24 cellular contexts compared by ENCODE assay signal in genomic region chr15:79820176-79820575, GRCh38.
DNase-seq lines count a peak whose midpoint lies in the region; ATAC-seq, FAIRE-seq and TF ChIP-seq lines count a peak whose summit lies in the region.
"Had no signal": no experiment of that assay in that cellular context is flagged by ENCODE, and none has a peak within 500 bp of the region (broad histone marks: within the 10 kb centered on the region; RNA-seq: fewer than 3 reads in every experiment).

No MANE protein-coding gene starts in this region.

- no peak overlapping the region for H2AFZ ChIP-seq in K562 (ENCODE audit: low read depth, low read length)

- DNase-seq in A549 (ENCODE audit: low read depth in 1 of 2, low spot score in 1 of 2) (no peak), K562 (ENCODE audit: extremely low read depth in 1 of 4, low spot score in 3 of 4) (no peak), endodermal cell (no peak), GDM1 (lab: John Stamatoyannopoulos, UW) (no peak), DMS53 treated with DMSO at 0.1 percent for 48 hours (lab: John Stamatoyannopoulos, UW; ENCODE audit: unreplicated experiment) (no peak), ureter (ENCODE audit: low spot score) (no peak)
- DNase-seq: 8988T; AML-193; Caco-2; Calu3; CD4-positive, alpha-beta T cell; CD8-positive, alpha-beta T cell; DMS79; DND-41; EL; GF-D8 had no signal

- peak; percentile 91 for FAIRE-seq in A549 (lab: Jason Lieb, UNC)
- FAIRE-seq in K562 (lab: Jason Lieb, UNC), result no peak
- FAIRE-seq: A204.1, D721Med, GM12891, GM19239 had no signal

- peaks cover 15% of the 10 kb centered on the region for H3K36me3 Mint-ChIP-seq in endodermal cell (ENCODE audit: low read depth)
- H3K36me3 Mint-ChIP-seq: CD8-positive, alpha-beta T cell had no signal

- H3K4me1 ChIP-seq in A549, result no peaks in the 10 kb centered on the region
- no peaks in the 10 kb centered on the region for H3K4me1 ChIP-seq in HEK293 (ENCODE audit: control insufficient read depth, insufficient read depth, low read length)
- H3K4me1 ChIP-seq in K562 (replicated peaks in 1 of 2; ENCODE audit: control insufficient read depth in 2 of 2, insufficient read depth in 2 of 2, low read length in 2 of 2), result no peaks in the 10 kb centered on the region; a peak in 2 of 5 replicates
- H3K4me1 ChIP-seq in endodermal cell (ENCODE audit: control insufficient read depth, insufficient read depth, low read length), result peaks cover 7% of the 10 kb centered on the region
- H3K4me1 ChIP-seq: BLaER1 treated with 17β-estradiol and CSF1 and Interleukin-3, amounts not matched to agents 10 nM and 100 nM; Caco-2 had no signal

- intact Hi-C loops in K562 (cut with micrococcal nuclease), result no loop called here

- H3K4me3 ChIP-seq in A549 (no peak overlapping the region), HEK293 (ENCODE audit: low read depth, low read length) (no peak overlapping the region), K562 (no peak overlapping the region), endodermal cell (ENCODE audit: low read length) (peak overlapping the region; percentile 23)
- H3K4me3 ChIP-seq: BLaER1 treated with 17β-estradiol and CSF1 and Interleukin-3, amounts not matched to agents 10 nM and 100 nM had no signal

- no peaks in the 10 kb centered on the region for H3K27me3 Mint-ChIP-seq in endodermal cell (ENCODE audit: insufficient read depth)
- H3K27me3 Mint-ChIP-seq: B cell; CD4-positive, alpha-beta T cell had no signal

- H3K9me3 Mint-ChIP-seq in endodermal cell, result peaks cover 24% of the 10 kb centered on the region

- H3K27ac ChIP-seq in A549 (no peak overlapping the region), HEK293 (ENCODE audit: extremely low read depth, low read depth, low read length) (no peak overlapping the region), K562 (ENCODE audit: extremely low read depth, low read depth, low read length) (no peak overlapping the region), endodermal cell (ENCODE audit: low read depth, low read length) (no peak overlapping the region)
- H3K27ac ChIP-seq: BLaER1 treated with 17β-estradiol and CSF1 and Interleukin-3, amounts not matched to agents 10 nM and 100 nM; C4-2B had no signal

- H3K36me3 ChIP-seq in HEK293 (ENCODE audit: control insufficient read depth in 2 of 2, insufficient read depth in 1 of 2, low read length in 2 of 2) (no peaks in the 10 kb centered on the region; a peak in 1 of 3 replicates), K562 (ENCODE audit: control insufficient read depth, insufficient read depth, low read length) (no peaks in the 10 kb centered on the region), endodermal cell (ENCODE audit: control insufficient read depth, insufficient read depth, low read length) (no peaks in the 10 kb centered on the region)
- H3K36me3 ChIP-seq: BLaER1 treated with 17β-estradiol and CSF1 and Interleukin-3, amounts not matched to agents 10 nM and 100 nM had no signal

- no peak for TF ChIP-seq EP300 in A549 (IDR thresholded peaks at IDR 0.05)
- TF ChIP-seq EP300 in K562 (IDR thresholded peaks at IDR 0.05; ENCODE audit: low read length), result no peak

- in situ Hi-C loops in K562 (cut with MboI), result no loop called here

- TF ChIP-seq POLR2A in A549 (IDR thresholded peaks at IDR 0.05; ENCODE audit: low read length) (no peak), K562 (conservative IDR thresholded peaks at IDR 0.05) (no peak)

- H3K4me1 Mint-ChIP-seq in endodermal cell, result peaks cover 12% of the 10 kb centered on the region
- H3K4me1 Mint-ChIP-seq: B cell had no signal

- H3K9ac ChIP-seq in K562 (ENCODE audit: insufficient read depth in 1 of 2, low read depth in 2 of 2, low read length in 2 of 2) (no peak overlapping the region), endodermal cell (ENCODE audit: extremely low read depth, low read length, poor library complexity, severe bottlenecking) (no peak overlapping the region)
- H3K9ac ChIP-seq: BLaER1 treated with 17β-estradiol and CSF1 and Interleukin-3, amounts not matched to agents 10 nM and 100 nM had no signal

- POLR2A ChIA-PET in A549 (lab: Yijun Ruan, JAX) (no interaction called here), HEK293 (lab: Yijun Ruan, JAX) (no interaction called here), K562 (lab: Yijun Ruan, JAX) (no interaction called here)

- no peak overlapping the region for H3K4me2 ChIP-seq in A549
- no peak overlapping the region for H3K4me2 ChIP-seq in K562 (ENCODE audit: insufficient read depth, low read length)
- H3K4me2 ChIP-seq: BLaER1 treated with 17β-estradiol and CSF1 and Interleukin-3, amounts not matched to agents 10 nM and 100 nM had no signal

- no peaks in the 10 kb centered on the region for H3K79me2 ChIP-seq in K562 (ENCODE audit: control insufficient read depth, insufficient read depth, low read length)

- TF ChIP-seq RAD21 in A549 (conservative IDR thresholded peaks at IDR 0.05 in 1 of 2, IDR thresholded peaks at IDR 0.05 in 1 of 2) (no peak), K562 (CRISPR knock-in tag; conservative IDR thresholded peaks at IDR 0.05 in 1 of 2, IDR thresholded peaks at IDR 0.05 in 1 of 2) (no peak)

- H3K27me3 ChIP-seq in K562 (ENCODE audit: control insufficient read depth in 2 of 2, insufficient read depth in 2 of 2, low read length in 2 of 2) (peaks cover 2 to 16% of the 10 kb centered on the region in 2 experiments), endodermal cell (ENCODE audit: control insufficient read depth, insufficient read depth, low read length, poor library complexity, severe bottlenecking) (no peaks in the 10 kb centered on the region)
- H3K27me3 ChIP-seq: BLaER1 treated with 17β-estradiol and CSF1 and Interleukin-3, amounts not matched to agents 10 nM and 100 nM had no signal

- no peak overlapping the region for H3K27ac Mint-ChIP-seq in endodermal cell
- H3K27ac Mint-ChIP-seq: B cell; CD4-positive, alpha-beta T cell; CD8-positive, alpha-beta T cell had no signal

- H3K9me3 ChIP-seq in A549 (peaks cover 6% of the 10 kb centered on the region; the same call in 1 of the 3 replicates), HEK293 (ENCODE audit: control insufficient read depth, insufficient read depth, low read depth, low read length) (no peaks in the 10 kb centered on the region; the same call in 1 of the 2 replicates), K562 (replicated peaks; ENCODE audit: control insufficient read depth, insufficient read depth, low read depth, low read length) (no peaks in the 10 kb centered on the region), endodermal cell (ENCODE audit: control insufficient read depth, low read length) (peaks cover 20% of the 10 kb centered on the region)

- H3K9me1 ChIP-seq in K562 (ENCODE audit: control insufficient read depth, insufficient read depth, low read length), result no peaks in the 10 kb centered on the region

- TF ChIP-seq CTCF in A549 (IDR thresholded peaks at IDR 0.05) (no peak), HEK293 (tag by site-specific recombination; IDR thresholded peaks at IDR 0.05) (no peak), K562 (IDR thresholded peaks at IDR 0.05 in 2 of 3, conservative IDR thresholded peaks at IDR 0.05 in 1 of 3; ENCODE audit: insufficient read depth in 2 of 3, low read depth in 1 of 3, low read length in 3 of 3) (no peak), endodermal cell (conservative IDR thresholded peaks at IDR 0.05) (no peak)

- H3K4me3 Mint-ChIP-seq in endodermal cell, result no peak overlapping the region
- H3K4me3 Mint-ChIP-seq: B cell; CD4-positive, alpha-beta T cell; CD8-positive, alpha-beta T cell had no signal

- CTCF ChIA-PET in A549 (lab: Yijun Ruan, JAX), result no interaction called here
- CTCF ChIA-PET in HEK293 (lab: Yijun Ruan, JAX), result no interaction called here
- CTCF ChIA-PET in K562 (lab: Yijun Ruan, JAX; ENCODE audit: low intra/inter-chr PET ratio), result no interaction called here

- H4K20me1 ChIP-seq in K562 (replicated peaks; ENCODE audit: control insufficient read depth, insufficient read depth, low read length), result no peaks in the 10 kb centered on the region
- H4K20me1 ChIP-seq: BLaER1 treated with 17β-estradiol and CSF1 and Interleukin-3, amounts not matched to agents 10 nM and 100 nM had no signal

- no peak for ATAC-seq in A549
- ATAC-seq in K562, result no peak
- ATAC-seq: CD8-positive, alpha-beta T cell had no signal

- BruUV-seq in K562 (replicated peaks; lab: Mats Ljungman, UMichigan), result no TSS peak

TF ChIP-seq in A549, 52 proteins besides CTCF, POLR2A, EP300 and RAD21:
- TF ChIP-seq USF2 (IDR thresholded peaks at IDR 0.05), result no peak
- TF ChIP-seq KDM1A (IDR thresholded peaks at IDR 0.05; ENCODE audit: low read depth), result peak; percentile 45; the same call in 1 of the 2 replicates

TF ChIP-seq in HEK293, 187 proteins besides CTCF, POLR2A, EP300 and RAD21 (continues in another document):
- TF ChIP-seq ZNF654 (tag by site-specific recombination; IDR thresholded peaks at IDR 0.05; ENCODE audit: low read depth) (no peak), ZNF146 (tag by site-specific recombination; IDR thresholded peaks at IDR 0.05) (peak; percentile 75)

TF ChIP-seq in K562, 482 proteins besides CTCF, POLR2A, EP300 and RAD21 (continues in another document):
- no peak for TF ChIP-seq ZNF324 (CRISPR knock-in tag; IDR thresholded peaks at IDR 0.05)
- no peak for TF ChIP-seq ZNF76 (CRISPR knock-in tag; IDR thresholded peaks at IDR 0.05; ENCODE audit: borderline replicate concordance)
- no peak for TF ChIP-seq CBFA2T3 (IDR thresholded peaks at IDR 0.05)
- no peak for TF ChIP-seq JUN (IDR thresholded peaks at IDR 0.05; ENCODE audit: borderline replicate concordance, low read depth, low read length)
- no peak for TF ChIP-seq JUN (CRISPR knock-in tag; IDR thresholded peaks at IDR 0.05; ENCODE audit: borderline replicate concordance)
- no peak for TF ChIP-seq MECOM (CRISPR knock-in tag; IDR thresholded peaks at IDR 0.05)
- no peak for TF ChIP-seq ELK3 (CRISPR knock-in tag; IDR thresholded peaks at IDR 0.05)
- TF ChIP-seq ZBTB26 (CRISPR knock-in tag; IDR thresholded peaks at IDR 0.05), result no peak
- peak; percentile 72 for TF ChIP-seq RBM25 (IDR thresholded peaks at IDR 0.05; ENCODE audit: low read depth, low read length, severe bottlenecking)
